ENCODE assay signal across 15 cellular contexts in the genomic region with DNA sequence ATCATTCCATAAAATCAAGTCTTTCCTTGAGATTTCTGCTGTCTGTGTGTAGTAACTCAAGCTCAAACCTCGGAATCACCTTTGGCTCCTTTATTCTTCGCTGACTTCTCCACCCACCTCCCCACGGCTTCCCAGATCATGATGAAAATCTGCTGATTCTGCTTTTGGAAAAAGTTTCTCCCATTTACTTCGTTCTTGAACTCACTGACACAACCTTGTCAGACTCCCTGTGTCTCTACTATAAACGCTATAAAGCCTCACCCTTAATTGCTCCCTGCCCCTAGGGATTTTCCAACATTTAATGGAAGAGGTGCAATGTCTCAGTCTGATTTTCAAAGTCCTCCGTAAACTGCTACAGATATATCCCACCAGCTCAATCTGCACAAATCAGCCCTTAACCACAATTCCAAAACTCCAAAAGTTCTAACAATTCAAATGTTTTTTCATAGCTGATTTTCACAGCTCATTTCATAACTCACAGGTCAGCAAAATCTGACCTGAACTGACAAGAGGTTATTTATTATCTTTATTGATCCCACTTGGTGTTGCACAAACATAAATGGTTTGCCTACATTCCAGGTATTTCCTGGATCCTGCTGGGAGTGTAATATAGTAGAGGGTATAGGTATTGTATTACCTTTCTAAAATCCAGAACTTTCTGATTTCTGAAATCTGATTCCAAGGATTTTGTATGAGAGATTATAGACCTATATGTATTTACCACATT.
DNase-seq lines count a peak whose midpoint lies in the region; ATAC-seq and TF ChIP-seq lines count a peak whose summit lies in the region.
"Had no signal": no experiment of that assay in that cellular context is flagged by ENCODE, and none has a peak within 500 bp of the region (broad histone marks: within the 10 kb centered on the region; RNA-seq: fewer than 3 reads in every experiment).

No MANE protein-coding gene starts in this region.

- in situ Hi-C loops in brain microvascular endothelial cell (cut with HindIII; ENCODE audit: low pct_ligation_motif_present, low sequenced_read_pairs) = no loop called here

- no peaks in the 10 kb centered on the region for H3K27me3 ChIP-seq in body of pancreas
- H3K27me3 ChIP-seq in mucosa of rectum (ENCODE audit: control insufficient read depth in 2 of 2, insufficient read depth in 2 of 2, low read length in 2 of 2) = no peaks in the 10 kb centered on the region
- no peaks in the 10 kb centered on the region for H3K27me3 ChIP-seq in brain microvascular endothelial cell (replicated peaks)
- H3K27me3 ChIP-seq: BE2C had no signal

- H3K4me3 ChIP-seq in body of pancreas (no peak overlapping the region), mucosa of rectum (ENCODE audit: low read length in 2 of 2) (peak overlapping the region in 1 of 2 donors; percentile 19), brain microvascular endothelial cell (ENCODE audit: low read depth, low read length) (no peak overlapping the region)
- H3K4me3 ChIP-seq: HAP-1 had no signal

- H3K4me1 ChIP-seq in body of pancreas (peaks cover 43% of the 10 kb centered on the region), mucosa of rectum (ENCODE audit: control insufficient read depth in 2 of 2, insufficient read depth in 2 of 2, low read length in 2 of 2) (peaks cover 31 to 57% of the 10 kb centered on the region in 2 donors)
- H3K4me1 ChIP-seq: BE2C, HAP-1 had no signal

- H3K36me3 ChIP-seq in body of pancreas (replicated peaks in 1 of 2; ENCODE audit: insufficient read depth in 1 of 2, low read depth in 2 of 2) (no peaks in the 10 kb centered on the region), mucosa of rectum (ENCODE audit: control insufficient read depth in 2 of 2, insufficient read depth in 2 of 2, low read length in 2 of 2) (no peaks in the 10 kb centered on the region), brain microvascular endothelial cell (replicated peaks) (peaks cover 6% of the 10 kb centered on the region)
- H3K36me3 ChIP-seq: BE2C, HAP-1 had no signal

- TF ChIP-seq POLR2A in body of pancreas (IDR thresholded peaks at IDR 0.05) = no peak

- intact Hi-C loops in body of pancreas (cut with DNase I) = no loop called here

- ATAC-seq in body of pancreas = peak; percentile 52

- TF ChIP-seq CTCF in body of pancreas (IDR thresholded peaks at IDR 0.05) = no peak
- no peak for TF ChIP-seq CTCF in brain microvascular endothelial cell (IDR thresholded peaks at IDR 0.05; ENCODE audit: low read depth, low read length, missing control alignments)

- peak; percentile 23 for DNase-seq in HuH-7.5 (ENCODE audit: low spot score)
- no peak for DNase-seq in body of pancreas
- no peak for DNase-seq in HK-2 (ENCODE audit: unreplicated experiment)
- no peak for DNase-seq in brain microvascular endothelial cell
- DNase-seq in COR-L47 (lab: John Stamatoyannopoulos, UW) = no peak
- no peak for DNase-seq in NCI-H2081 treated with DMSO at 0.1 percent for 48 hours (lab: John Stamatoyannopoulos, UW)
- DNase-seq: BE2C; CD8-positive, alpha-beta memory T cell; NCI-H1092; NCI-H1930; NCI-H510A; SIG-M5 had no signal

- H3K27ac ChIP-seq in body of pancreas = peak overlapping the region in 3 of 4 donors; percentile 26 to 64 (median 50)
- peak overlapping the region; percentile 79 to 82 for H3K27ac ChIP-seq in mucosa of rectum (ENCODE audit: low read depth in 2 of 2, low read length in 2 of 2)
- no peak overlapping the region for H3K27ac ChIP-seq in brain microvascular endothelial cell
- H3K27ac ChIP-seq: KMS-11 had no signal

- 69 to 75% methylated on average over 6 of the region's 6 CpGs for WGBS in body of pancreas, 2 donors

- no peaks in the 10 kb centered on the region for H3K9me3 ChIP-seq in body of pancreas
- no peaks in the 10 kb centered on the region for H3K9me3 ChIP-seq in mucosa of rectum (ENCODE audit: control insufficient read depth in 2 of 2, low read length in 2 of 2)
- H3K9me3 ChIP-seq: BE2C, HAP-1 had no signal

- H3K9ac ChIP-seq in mucosa of rectum (ENCODE audit: low read depth in 1 of 2, low read length in 2 of 2) = peak overlapping the region in 1 of 2 donors; percentile 20
- H3K9ac ChIP-seq: KMS-11 had no signal
